Comparison of ENCODE assay signal across 2 cellular contexts in the genomic region with DNA sequence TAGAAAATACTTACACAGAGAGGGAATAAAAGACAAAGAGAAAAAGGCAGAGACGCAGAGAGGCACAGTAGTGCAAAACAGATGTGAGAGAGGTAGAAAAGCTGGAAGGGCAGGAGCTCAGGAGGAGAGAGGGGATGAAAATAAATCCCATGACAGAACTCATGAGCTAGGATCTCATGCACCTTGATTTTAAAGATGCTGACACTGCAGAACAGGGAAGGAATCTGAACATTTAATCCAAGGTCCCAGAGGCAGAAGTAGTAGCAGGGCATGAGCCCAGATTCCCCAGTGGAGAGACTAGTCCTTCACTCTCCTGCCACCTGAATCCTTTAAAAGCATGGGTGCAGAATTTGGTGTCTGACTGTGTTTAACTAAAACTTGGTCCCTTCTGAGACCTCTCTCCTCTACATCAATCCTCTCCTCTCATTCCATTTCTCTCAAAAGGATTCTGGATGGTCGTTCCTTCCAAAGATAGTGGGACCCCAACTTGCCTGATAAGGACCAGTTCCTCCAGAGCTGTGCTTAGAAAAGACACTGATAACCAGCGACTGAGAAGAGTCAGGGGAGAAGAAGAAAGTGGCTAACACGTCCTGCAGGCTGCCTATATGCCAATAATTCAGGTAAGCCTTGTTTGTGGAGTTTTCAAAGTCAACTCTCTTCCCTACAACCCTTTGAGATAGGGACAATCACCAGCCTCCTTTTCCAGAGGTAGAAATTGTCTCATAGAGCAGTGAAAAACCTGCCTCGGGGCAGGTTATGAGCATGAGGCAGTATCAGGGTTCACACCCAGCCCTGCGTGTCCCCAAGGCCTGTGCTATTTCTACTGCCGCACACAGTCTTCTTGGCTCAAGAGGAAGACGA.
TF ChIP-seq lines count a peak whose summit lies in the region.

No MANE protein-coding gene starts in this region.

TF ChIP-seq in IMR-90, 13 proteins besides CTCF, POLR2A, EP300 and RAD21:
- no peak for TF ChIP-seq MAZ (IDR thresholded peaks at IDR 0.05; ENCODE audit: borderline replicate concordance, low read depth, low read length)
- TF ChIP-seq MAFK (IDR thresholded peaks at IDR 0.05; ENCODE audit: low read depth, low read length), result peak; percentile 93
TF ChIP-seq in IMR-90: peak in this region for 1.

TF ChIP-seq in K562, 482 proteins besides CTCF, POLR2A, EP300 and RAD21 (continues in another document):
- TF ChIP-seq NUFIP1 (IDR thresholded peaks at IDR 0.05; ENCODE audit: partially characterized antibody) (no peak), IFI16 (CRISPR knock-in tag; IDR thresholded peaks at IDR 0.05) (0 out of 2 replicates have a peak, but pooled peaks have one; percentile 47), HNRNPUL1 (IDR thresholded peaks at IDR 0.05; ENCODE audit: low read length) (no peak), ZFX (CRISPR knock-in tag; IDR thresholded peaks at IDR 0.05) (no peak), ZNF282 (CRISPR knock-in tag; IDR thresholded peaks at IDR 0.05) (no peak), RBM14 (IDR thresholded peaks at IDR 0.05; ENCODE audit: borderline replicate concordance, insufficient read depth, low read depth, low read length) (no peak), NR1H2 (CRISPR knock-in tag; IDR thresholded peaks at IDR 0.05) (no peak), BMI1 (IDR thresholded peaks at IDR 0.05; ENCODE audit: low read length) (no peak), CXXC5 (CRISPR knock-in tag; IDR thresholded peaks at IDR 0.05) (peak; percentile 43; the same call in 1 of the 2 replicates), MCM3 (IDR thresholded peaks at IDR 0.05) (no peak), ZNF121 (CRISPR knock-in tag; conservative IDR thresholded peaks at IDR 0.05) (no peak), PCBP1 (IDR thresholded peaks at IDR 0.05; ENCODE audit: low read depth, low read length, poor library complexity, severe bottlenecking) (no peak), NR3C1 (CRISPR knock-in tag; IDR thresholded peaks at IDR 0.05) (no peak), MECOM (CRISPR knock-in tag; IDR thresholded peaks at IDR 0.05) (0 out of 2 replicates have a peak, but pooled peaks have one; percentile 20), SMARCB1 (IDR thresholded peaks at IDR 0.05; ENCODE audit: insufficient read length, low read depth) (no peak), ZNF146 (CRISPR knock-in tag; IDR thresholded peaks at IDR 0.05; ENCODE audit: unreplicated experiment) (no peak), FOXP1 (CRISPR knock-in tag; IDR thresholded peaks at IDR 0.05) (no peak), POLR2AphosphoS2 (IDR thresholded peaks at IDR 0.05; ENCODE audit: low read length) (no peak), ZNF311 (CRISPR knock-in tag; IDR thresholded peaks at IDR 0.05) (peak; percentile 45; the same call in 1 of the 2 replicates), NR4A1 (CRISPR knock-in tag; IDR thresholded peaks at IDR 0.05) (no peak), NR4A1 (tag; IDR thresholded peaks at IDR 0.05) (peak; percentile 69; the same call in 1 of the 2 replicates), NCOA1 (IDR thresholded peaks at IDR 0.05; ENCODE audit: low read depth) (no peak), SRF (CRISPR knock-in tag; IDR thresholded peaks at IDR 0.05) (no peak), MAFF (IDR thresholded peaks at IDR 0.05; ENCODE audit: low read length) (peak; percentile 94), PHTF2 (CRISPR knock-in tag; IDR thresholded peaks at IDR 0.05) (no peak), ZNF780A (CRISPR knock-in tag; IDR thresholded peaks at IDR 0.05) (no peak), NFE2 (IDR thresholded peaks at IDR 0.05; ENCODE audit: low read depth) (no peak), KLF6 (CRISPR knock-in tag; IDR thresholded peaks at IDR 0.05; ENCODE audit: borderline replicate concordance) (no peak), ZFP30 (CRISPR knock-in tag; IDR thresholded peaks at IDR 0.05; ENCODE audit: borderline replicate concordance) (no peak), ZNF224 (CRISPR knock-in tag; IDR thresholded peaks at IDR 0.05) (no peak), CAMTA2 (CRISPR knock-in tag; conservative IDR thresholded peaks at IDR 0.05) (no peak), NCOA4 (IDR thresholded peaks at IDR 0.05; ENCODE audit: partially characterized antibody) (no peak), PML (IDR thresholded peaks at IDR 0.05; ENCODE audit: low read length) (no peak), PHB2 (IDR thresholded peaks at IDR 0.05; ENCODE audit: low read depth) (no peak), FOXA3 (CRISPR knock-in tag; conservative IDR thresholded peaks at IDR 0.05 in 1 of 2, IDR thresholded peaks at IDR 0.05 in 1 of 2) (no peak), RBM39 (optimal IDR thresholded peaks at IDR 0.05; ENCODE audit: low read depth, low read length) (no peak), ELF4 (CRISPR knock-in tag; IDR thresholded peaks at IDR 0.05) (no peak)
- TF ChIP-seq, protein P1, sequence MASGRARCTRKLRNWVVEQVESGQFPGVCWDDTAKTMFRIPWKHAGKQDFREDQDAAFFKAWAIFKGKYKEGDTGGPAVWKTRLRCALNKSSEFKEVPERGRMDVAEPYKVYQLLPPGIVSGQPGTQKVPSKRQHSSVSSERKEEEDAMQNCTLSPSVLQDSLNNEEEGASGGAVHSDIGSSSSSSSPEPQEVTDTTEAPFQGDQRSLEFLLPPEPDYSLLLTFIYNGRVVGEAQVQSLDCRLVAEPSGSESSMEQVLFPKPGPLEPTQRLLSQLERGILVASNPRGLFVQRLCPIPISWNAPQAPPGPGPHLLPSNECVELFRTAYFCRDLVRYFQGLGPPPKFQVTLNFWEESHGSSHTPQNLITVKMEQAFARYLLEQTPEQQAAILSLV (tag; IDR thresholded peaks at IDR 0.05), result 0 out of 2 replicates have a peak, but pooled peaks have one; percentile 40
- TF ChIP-seq, protein P2, sequence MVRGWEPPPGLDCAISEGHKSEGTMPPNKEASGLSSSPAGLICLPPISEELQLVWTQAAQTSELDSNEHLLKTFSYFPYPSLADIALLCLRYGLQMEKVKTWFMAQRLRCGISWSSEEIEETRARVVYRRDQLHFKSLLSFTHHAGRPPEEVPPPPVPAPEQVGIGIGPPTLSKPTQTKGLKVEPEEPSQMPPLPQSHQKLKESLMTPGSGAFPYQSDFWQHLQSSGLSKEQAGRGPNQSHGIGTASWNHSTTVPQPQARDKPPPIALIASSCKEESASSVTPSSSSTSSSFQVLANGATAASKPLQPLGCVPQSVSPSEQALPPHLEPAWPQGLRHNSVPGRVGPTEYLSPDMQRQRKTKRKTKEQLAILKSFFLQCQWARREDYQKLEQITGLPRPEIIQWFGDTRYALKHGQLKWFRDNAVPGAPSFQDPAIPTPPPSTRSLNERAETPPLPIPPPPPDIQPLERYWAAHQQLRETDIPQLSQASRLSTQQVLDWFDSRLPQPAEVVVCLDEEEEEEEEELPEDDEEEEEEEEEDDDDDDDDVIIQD (CRISPR knock-in tag; IDR thresholded peaks at IDR 0.05), result no peak
- TF ChIP-seq, protein P3, sequence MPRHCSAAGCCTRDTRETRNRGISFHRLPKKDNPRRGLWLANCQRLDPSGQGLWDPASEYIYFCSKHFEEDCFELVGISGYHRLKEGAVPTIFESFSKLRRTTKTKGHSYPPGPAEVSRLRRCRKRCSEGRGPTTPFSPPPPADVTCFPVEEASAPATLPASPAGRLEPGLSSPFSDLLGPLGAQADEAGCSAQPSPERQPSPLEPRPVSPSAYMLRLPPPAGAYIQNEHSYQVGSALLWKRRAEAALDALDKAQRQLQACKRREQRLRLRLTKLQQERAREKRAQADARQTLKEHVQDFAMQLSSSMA (CRISPR knock-in tag; IDR thresholded peaks at IDR 0.05), result no peak
- TF ChIP-seq, protein P4, sequence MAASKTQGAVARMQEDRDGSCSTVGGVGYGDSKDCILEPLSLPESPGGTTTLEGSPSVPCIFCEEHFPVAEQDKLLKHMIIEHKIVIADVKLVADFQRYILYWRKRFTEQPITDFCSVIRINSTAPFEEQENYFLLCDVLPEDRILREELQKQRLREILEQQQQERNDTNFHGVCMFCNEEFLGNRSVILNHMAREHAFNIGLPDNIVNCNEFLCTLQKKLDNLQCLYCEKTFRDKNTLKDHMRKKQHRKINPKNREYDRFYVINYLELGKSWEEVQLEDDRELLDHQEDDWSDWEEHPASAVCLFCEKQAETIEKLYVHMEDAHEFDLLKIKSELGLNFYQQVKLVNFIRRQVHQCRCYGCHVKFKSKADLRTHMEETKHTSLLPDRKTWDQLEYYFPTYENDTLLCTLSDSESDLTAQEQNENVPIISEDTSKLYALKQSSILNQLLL (CRISPR knock-in tag; IDR thresholded peaks at IDR 0.05; ENCODE audit: borderline replicate concordance), result no peak
- TF ChIP-seq, protein P5, sequence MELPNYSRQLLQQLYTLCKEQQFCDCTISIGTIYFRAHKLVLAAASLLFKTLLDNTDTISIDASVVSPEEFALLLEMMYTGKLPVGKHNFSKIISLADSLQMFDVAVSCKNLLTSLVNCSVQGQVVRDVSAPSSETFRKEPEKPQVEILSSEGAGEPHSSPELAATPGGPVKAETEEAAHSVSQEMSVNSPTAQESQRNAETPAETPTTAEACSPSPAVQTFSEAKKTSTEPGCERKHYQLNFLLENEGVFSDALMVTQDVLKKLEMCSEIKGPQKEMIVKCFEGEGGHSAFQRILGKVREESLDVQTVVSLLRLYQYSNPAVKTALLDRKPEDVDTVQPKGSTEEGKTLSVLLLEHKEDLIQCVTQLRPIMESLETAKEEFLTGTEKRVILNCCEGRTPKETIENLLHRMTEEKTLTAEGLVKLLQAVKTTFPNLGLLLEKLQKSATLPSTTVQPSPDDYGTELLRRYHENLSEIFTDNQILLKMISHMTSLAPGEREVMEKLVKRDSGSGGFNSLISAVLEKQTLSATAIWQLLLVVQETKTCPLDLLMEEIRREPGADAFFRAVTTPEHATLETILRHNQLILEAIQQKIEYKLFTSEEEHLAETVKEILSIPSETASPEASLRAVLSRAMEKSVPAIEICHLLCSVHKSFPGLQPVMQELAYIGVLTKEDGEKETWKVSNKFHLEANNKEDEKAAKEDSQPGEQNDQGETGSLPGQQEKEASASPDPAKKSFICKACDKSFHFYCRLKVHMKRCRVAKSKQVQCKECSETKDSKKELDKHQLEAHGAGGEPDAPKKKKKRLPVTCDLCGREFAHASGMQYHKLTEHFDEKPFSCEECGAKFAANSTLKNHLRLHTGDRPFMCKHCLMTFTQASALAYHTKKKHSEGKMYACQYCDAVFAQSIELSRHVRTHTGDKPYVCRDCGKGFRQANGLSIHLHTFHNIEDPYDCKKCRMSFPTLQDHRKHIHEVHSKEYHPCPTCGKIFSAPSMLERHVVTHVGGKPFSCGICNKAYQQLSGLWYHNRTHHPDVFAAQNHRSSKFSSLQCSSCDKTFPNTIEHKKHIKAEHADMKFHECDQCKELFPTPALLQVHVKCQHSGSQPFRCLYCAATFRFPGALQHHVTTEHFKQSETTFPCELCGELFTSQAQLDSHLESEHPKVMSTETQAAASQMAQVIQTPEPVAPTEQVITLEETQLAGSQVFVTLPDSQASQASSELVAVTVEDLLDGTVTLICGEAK (IDR thresholded peaks at IDR 0.05), result no peak
- TF ChIP-seq, protein P5 (CRISPR knock-in tag; IDR thresholded peaks at IDR 0.05), result no peak
- TF ChIP-seq, protein P6, sequence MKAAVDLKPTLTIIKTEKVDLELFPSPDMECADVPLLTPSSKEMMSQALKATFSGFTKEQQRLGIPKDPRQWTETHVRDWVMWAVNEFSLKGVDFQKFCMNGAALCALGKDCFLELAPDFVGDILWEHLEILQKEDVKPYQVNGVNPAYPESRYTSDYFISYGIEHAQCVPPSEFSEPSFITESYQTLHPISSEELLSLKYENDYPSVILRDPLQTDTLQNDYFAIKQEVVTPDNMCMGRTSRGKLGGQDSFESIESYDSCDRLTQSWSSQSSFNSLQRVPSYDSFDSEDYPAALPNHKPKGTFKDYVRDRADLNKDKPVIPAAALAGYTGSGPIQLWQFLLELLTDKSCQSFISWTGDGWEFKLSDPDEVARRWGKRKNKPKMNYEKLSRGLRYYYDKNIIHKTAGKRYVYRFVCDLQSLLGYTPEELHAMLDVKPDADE (conservative IDR thresholded peaks at IDR 0.05; ENCODE audit: control insufficient read depth, low read depth, low read length), result no peak
- TF ChIP-seq, protein P7, sequence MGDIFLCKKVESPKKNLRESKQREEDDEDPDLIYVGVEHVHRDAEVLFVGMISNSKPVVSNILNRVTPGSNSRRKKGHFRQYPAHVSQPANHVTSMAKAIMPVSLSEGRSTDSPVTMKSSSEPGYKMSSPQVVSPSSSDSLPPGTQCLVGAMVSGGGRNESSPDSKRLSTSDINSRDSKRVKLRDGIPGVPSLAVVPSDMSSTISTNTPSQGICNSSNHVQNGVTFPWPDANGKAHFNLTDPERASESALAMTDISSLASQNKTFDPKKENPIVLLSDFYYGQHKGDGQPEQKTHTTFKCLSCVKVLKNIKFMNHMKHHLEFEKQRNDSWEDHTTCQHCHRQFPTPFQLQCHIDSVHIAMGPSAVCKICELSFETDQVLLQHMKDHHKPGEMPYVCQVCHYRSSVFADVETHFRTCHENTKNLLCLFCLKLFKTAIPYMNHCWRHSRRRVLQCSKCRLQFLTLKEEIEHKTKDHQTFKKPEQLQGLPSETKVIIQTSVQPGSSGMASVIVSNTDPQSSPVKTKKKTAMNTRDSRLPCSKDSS (IDR thresholded peaks at IDR 0.05; ENCODE audit: low read depth, partially characterized antibody), result no peak
- TF ChIP-seq, protein P8, sequence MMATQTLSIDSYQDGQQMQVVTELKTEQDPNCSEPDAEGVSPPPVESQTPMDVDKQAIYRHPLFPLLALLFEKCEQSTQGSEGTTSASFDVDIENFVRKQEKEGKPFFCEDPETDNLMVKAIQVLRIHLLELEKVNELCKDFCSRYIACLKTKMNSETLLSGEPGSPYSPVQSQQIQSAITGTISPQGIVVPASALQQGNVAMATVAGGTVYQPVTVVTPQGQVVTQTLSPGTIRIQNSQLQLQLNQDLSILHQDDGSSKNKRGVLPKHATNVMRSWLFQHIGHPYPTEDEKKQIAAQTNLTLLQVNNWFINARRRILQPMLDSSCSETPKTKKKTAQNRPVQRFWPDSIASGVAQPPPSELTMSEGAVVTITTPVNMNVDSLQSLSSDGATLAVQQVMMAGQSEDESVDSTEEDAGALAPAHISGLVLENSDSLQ (IDR thresholded peaks at IDR 0.05), result peak; percentile 29; the same call in 1 of the 2 replicates
